24 cellular contexts compared by ENCODE assay signal in genomic region chrX:92260102-92260501, GRCh38.
DNase-seq lines count a peak whose midpoint lies in the region; ATAC-seq and TF ChIP-seq lines count a peak whose summit lies in the region.
"Had no signal": no experiment of that assay in that cellular context is flagged by ENCODE, and none has a peak within 500 bp of the region (broad histone marks: within the 10 kb centered on the region; RNA-seq: fewer than 3 reads in every experiment).

No MANE protein-coding gene starts in this region.

- no peak overlapping the region for H3K23ac ChIP-seq in mesendoderm (ENCODE audit: low read length)

- TF ChIP-seq CTCF in MM.1S (IDR thresholded peaks at IDR 0.05; ENCODE audit: low read length): peak; percentile 29
- no peak for TF ChIP-seq CTCF in WTC11 (IDR thresholded peaks at IDR 0.05)

- H2BK5ac ChIP-seq in mesendoderm (ENCODE audit: low read length): no peak overlapping the region

- no peaks in the 10 kb centered on the region for H3K9me2 ChIP-seq in MM.1S (replicated peaks; ENCODE audit: insufficient read depth, low read length)
- H3K9me2 ChIP-seq: SK-N-SH had no signal

- no peaks in the 10 kb centered on the region for H3K27me3 Mint-ChIP-seq in WTC11 (ENCODE audit: low read depth)

- H3K18ac ChIP-seq in mesendoderm (ENCODE audit: low read length): no peak overlapping the region

- peak; percentile 94 for ATAC-seq in WTC11
- ATAC-seq: HCT116 had no signal

- no peak overlapping the region for H2BK120ac ChIP-seq in mesendoderm (ENCODE audit: low read depth, low read length)

- POLR2A ChIA-PET in WTC11 (lab: Charles Lee): no interaction called here

- H3K4me1 ChIP-seq in MM.1S (ENCODE audit: low read length) (no peaks in the 10 kb centered on the region), mesendoderm (ENCODE audit: control insufficient read depth, low read depth, low read length) (no peaks in the 10 kb centered on the region)
- H3K4me1 ChIP-seq: BLaER1 treated with 17β-estradiol and CSF1 and Interleukin-3, amounts not matched to agents 10 nM and 100 nM had no signal

- peaks cover 22% of the 10 kb centered on the region for H3K4me1 Mint-ChIP-seq in WTC11

- no peak overlapping the region for H2BK15ac ChIP-seq in mesendoderm (replicated peaks; ENCODE audit: low read depth)

- no peaks in the 10 kb centered on the region for H3K27me3 ChIP-seq in MM.1S (replicated peaks; ENCODE audit: insufficient read depth, low read length)
- no peaks in the 10 kb centered on the region for H3K27me3 ChIP-seq in mesendoderm (ENCODE audit: insufficient read depth, low read length, poor library complexity)

- H2AFZ ChIP-seq in MM.1S (ENCODE audit: low read length): peak overlapping the region; percentile 42
- H2AFZ ChIP-seq: PC-9 had no signal

- H4K8ac ChIP-seq in mesendoderm (ENCODE audit: low read depth, low read length): no peak overlapping the region

- H3K9me3 Mint-ChIP-seq in WTC11: peaks cover 25% of the 10 kb centered on the region

- H3K4ac ChIP-seq in mesendoderm (ENCODE audit: low read depth, low read length): no peak overlapping the region

- H4K20me1 ChIP-seq in MM.1S (ENCODE audit: insufficient read depth, low read length): no peaks in the 10 kb centered on the region

- H3K36me3 Mint-ChIP-seq in WTC11: peaks cover 39% of the 10 kb centered on the region

- no peak overlapping the region for H3K4me3 Mint-ChIP-seq in WTC11

- no peak overlapping the region for H3K56ac ChIP-seq in mesendoderm (ENCODE audit: low read length)

- WGBS in mesendoderm (ENCODE audit: extremely low coverage, insufficient coverage, low lambda C conversion rate): no CpG with 5 or more reads among the region's 7 CpGs

- H4K5ac ChIP-seq in mesendoderm (ENCODE audit: low read length): no peak overlapping the region

- DNase-seq in H4 (ENCODE audit: low spot score): peak; percentile 68
- DNase-seq in MM.1S: peak; percentile 78
- DNase-seq in WTC11 (ENCODE audit: low spot score): peak; percentile 40
- DNase-seq in mesendoderm: peak; percentile 66
- DNase-seq in NCI-H2029 (lab: John Stamatoyannopoulos, UW): no peak
- no peak for DNase-seq in globus pallidus (ENCODE audit: low spot score)
- DNase-seq in activated naive CD4-positive, alpha-beta T cell treated with anti-CD3 and anti-CD28 coated beads, Interleukin-2, amount 50 U/mL, for 16 hours: no peak
- DNase-seq in NOMO-1 (lab: John Stamatoyannopoulos, UW; ENCODE audit: unreplicated experiment in 2 of 2): no peak
- DNase-seq: EL, IMR-90, Karpas-422, NCI-H1092, NCI-H1436 treated with DMSO at 0.1 percent for 48 hours, NCI-H2029 treated with DMSO at 0.1 percent for 48 hours, NCI-H226, NCI-H510A treated with DMSO at 0.1 percent for 48 hours, NCI-H82, PC-9, SHP77 treated with DMSO at 0.1 percent for 48 hours, SK-N-SH, T-helper 2 cell had no signal

- peak overlapping the region; percentile 34; the same call in 1 of the 2 replicates for H3K4me3 ChIP-seq in MM.1S (ENCODE audit: low read length)
- no peak overlapping the region for H3K4me3 ChIP-seq in mesendoderm (ENCODE audit: low read length)
- H3K4me3 ChIP-seq: BLaER1 treated with 17β-estradiol and CSF1 and Interleukin-3, amounts not matched to agents 10 nM and 100 nM; PC-9 had no signal

- no peak overlapping the region for H3K9ac ChIP-seq in MM.1S (ENCODE audit: low read length)
- H3K9ac ChIP-seq in mesendoderm (ENCODE audit: low read length): no peak overlapping the region
- H3K9ac ChIP-seq: BLaER1 treated with 17β-estradiol and CSF1 and Interleukin-3, amounts not matched to agents 10 nM and 100 nM; SK-N-SH had no signal

- H3K79me1 ChIP-seq in mesendoderm (ENCODE audit: low read length): no peaks in the 10 kb centered on the region

- H3K27ac ChIP-seq in MM.1S (ENCODE audit: low read length) (no peak overlapping the region), mesendoderm (ENCODE audit: low read depth, low read length) (no peak overlapping the region)
- H3K27ac ChIP-seq: BLaER1 treated with 17β-estradiol and CSF1 and Interleukin-3, amounts not matched to agents 10 nM and 100 nM; PC-9; RWPE1 had no signal

- CTCF ChIA-PET in WTC11 (lab: Charles Lee): no interaction called here

- H3K36me3 ChIP-seq in MM.1S (replicated peaks; ENCODE audit: insufficient read depth, low read length) (no peaks in the 10 kb centered on the region), mesendoderm (ENCODE audit: control insufficient read depth, insufficient read depth, low read length) (no peaks in the 10 kb centered on the region)
- H3K36me3 ChIP-seq: BLaER1 treated with 17β-estradiol and CSF1 and Interleukin-3, amounts not matched to agents 10 nM and 100 nM had no signal

- no peaks in the 10 kb centered on the region for H3K9me3 ChIP-seq in MM.1S (replicated peaks; ENCODE audit: insufficient read depth, low read length)

- H3K27ac Mint-ChIP-seq in WTC11: peak overlapping the region; percentile 74; the same call in 1 of the 2 replicates

- no peaks in the 10 kb centered on the region for H3F3A ChIP-seq in MM.1S (ENCODE audit: insufficient read depth, low read length)

- no peaks in the 10 kb centered on the region for H3K79me2 ChIP-seq in MM.1S (ENCODE audit: low read length)
- H3K79me2 ChIP-seq in mesendoderm (ENCODE audit: control insufficient read depth, insufficient read depth, low read length): no peaks in the 10 kb centered on the region

- H3K4me2 ChIP-seq in MM.1S (ENCODE audit: low read depth, low read length) (peak overlapping the region; percentile 40; the same call in 1 of the 2 replicates), mesendoderm (ENCODE audit: low read length) (no peak overlapping the region)
- H3K4me2 ChIP-seq: BLaER1 treated with 17β-estradiol and CSF1 and Interleukin-3, amounts not matched to agents 10 nM and 100 nM; PC-9; SK-N-SH had no signal

- H2AK5ac ChIP-seq in mesendoderm (ENCODE audit: low read length): no peak overlapping the region

TF ChIP-seq in WTC11, 78 proteins besides CTCF, POLR2A, EP300 and RAD21 (continues in another document):
- no peak for TF ChIP-seq ZNF396 (CRISPR knock-in tag; IDR thresholded peaks at IDR 0.05; ENCODE audit: borderline replicate concordance)
- no peak for TF ChIP-seq SOX15 (CRISPR knock-in tag; IDR thresholded peaks at IDR 0.05)
- no peak for TF ChIP-seq SMAD4 (CRISPR knock-in tag; IDR thresholded peaks at IDR 0.05)
- no peak for TF ChIP-seq ZNF416 (CRISPR knock-in tag; IDR thresholded peaks at IDR 0.05)
- no peak for TF ChIP-seq ZNF138 (CRISPR knock-in tag; conservative IDR thresholded peaks at IDR 0.05)
- TF ChIP-seq CBFB (CRISPR knock-in tag; IDR thresholded peaks at IDR 0.05; ENCODE audit: low read depth): no peak
- TF ChIP-seq, protein P1, sequence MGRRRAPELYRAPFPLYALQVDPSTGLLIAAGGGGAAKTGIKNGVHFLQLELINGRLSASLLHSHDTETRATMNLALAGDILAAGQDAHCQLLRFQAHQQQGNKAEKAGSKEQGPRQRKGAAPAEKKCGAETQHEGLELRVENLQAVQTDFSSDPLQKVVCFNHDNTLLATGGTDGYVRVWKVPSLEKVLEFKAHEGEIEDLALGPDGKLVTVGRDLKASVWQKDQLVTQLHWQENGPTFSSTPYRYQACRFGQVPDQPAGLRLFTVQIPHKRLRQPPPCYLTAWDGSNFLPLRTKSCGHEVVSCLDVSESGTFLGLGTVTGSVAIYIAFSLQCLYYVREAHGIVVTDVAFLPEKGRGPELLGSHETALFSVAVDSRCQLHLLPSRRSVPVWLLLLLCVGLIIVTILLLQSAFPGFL (CRISPR knock-in tag; IDR thresholded peaks at IDR 0.05; ENCODE audit: borderline replicate concordance): no peak
- no peak for TF ChIP-seq FOXK1 (CRISPR knock-in tag; IDR thresholded peaks at IDR 0.05)
- TF ChIP-seq ATF2 (CRISPR knock-in tag; IDR thresholded peaks at IDR 0.05; ENCODE audit: borderline replicate concordance, low read depth): no peak
- TF ChIP-seq ZNF317 (CRISPR knock-in tag; IDR thresholded peaks at IDR 0.05; ENCODE audit: borderline replicate concordance, low read depth): no peak
- TF ChIP-seq, protein P2, sequence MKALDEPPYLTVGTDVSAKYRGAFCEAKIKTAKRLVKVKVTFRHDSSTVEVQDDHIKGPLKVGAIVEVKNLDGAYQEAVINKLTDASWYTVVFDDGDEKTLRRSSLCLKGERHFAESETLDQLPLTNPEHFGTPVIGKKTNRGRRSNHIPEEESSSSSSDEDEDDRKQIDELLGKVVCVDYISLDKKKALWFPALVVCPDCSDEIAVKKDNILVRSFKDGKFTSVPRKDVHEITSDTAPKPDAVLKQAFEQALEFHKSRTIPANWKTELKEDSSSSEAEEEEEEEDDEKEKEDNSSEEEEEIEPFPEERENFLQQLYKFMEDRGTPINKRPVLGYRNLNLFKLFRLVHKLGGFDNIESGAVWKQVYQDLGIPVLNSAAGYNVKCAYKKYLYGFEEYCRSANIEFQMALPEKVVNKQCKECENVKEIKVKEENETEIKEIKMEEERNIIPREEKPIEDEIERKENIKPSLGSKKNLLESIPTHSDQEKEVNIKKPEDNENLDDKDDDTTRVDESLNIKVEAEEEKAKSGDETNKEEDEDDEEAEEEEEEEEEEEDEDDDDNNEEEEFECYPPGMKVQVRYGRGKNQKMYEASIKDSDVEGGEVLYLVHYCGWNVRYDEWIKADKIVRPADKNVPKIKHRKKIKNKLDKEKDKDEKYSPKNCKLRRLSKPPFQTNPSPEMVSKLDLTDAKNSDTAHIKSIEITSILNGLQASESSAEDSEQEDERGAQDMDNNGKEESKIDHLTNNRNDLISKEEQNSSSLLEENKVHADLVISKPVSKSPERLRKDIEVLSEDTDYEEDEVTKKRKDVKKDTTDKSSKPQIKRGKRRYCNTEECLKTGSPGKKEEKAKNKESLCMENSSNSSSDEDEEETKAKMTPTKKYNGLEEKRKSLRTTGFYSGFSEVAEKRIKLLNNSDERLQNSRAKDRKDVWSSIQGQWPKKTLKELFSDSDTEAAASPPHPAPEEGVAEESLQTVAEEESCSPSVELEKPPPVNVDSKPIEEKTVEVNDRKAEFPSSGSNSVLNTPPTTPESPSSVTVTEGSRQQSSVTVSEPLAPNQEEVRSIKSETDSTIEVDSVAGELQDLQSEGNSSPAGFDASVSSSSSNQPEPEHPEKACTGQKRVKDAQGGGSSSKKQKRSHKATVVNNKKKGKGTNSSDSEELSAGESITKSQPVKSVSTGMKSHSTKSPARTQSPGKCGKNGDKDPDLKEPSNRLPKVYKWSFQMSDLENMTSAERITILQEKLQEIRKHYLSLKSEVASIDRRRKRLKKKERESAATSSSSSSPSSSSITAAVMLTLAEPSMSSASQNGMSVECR (CRISPR knock-in tag; IDR thresholded peaks at IDR 0.05; ENCODE audit: borderline replicate concordance): no peak

Comparison
In these comparisons a context has a peak if more than half of its experiments do, and no peak if none do; other contexts are left out.
1. DNase-seq: peak in H4 (single experiment), MM.1S (single experiment), WTC11 (single experiment) and mesendoderm (single experiment); none in NCI-H2029 (single experiment), globus pallidus (single experiment), activated naive CD4-positive, alpha-beta T cell treated with anti-CD3 and anti-CD28 coated beads, Interleukin-2, amount 50 U/mL, for 16 hours (single experiment) and NOMO-1 (0 of 2).